1 cellular context compared by ENCODE assay signal in genomic region chr16:85821441-85821901, GRCh38.
A peak's percentile ranks its signal among the peaks of the same experiment; 100 is the strongest.
TF ChIP-seq lines count a peak whose summit lies in the region.

No MANE protein-coding gene starts in this region.

TF ChIP-seq in HepG2, 621 proteins besides CTCF, POLR2A, EP300 and RAD21 (continued from another document and continues in another):
- no peak; the same call in 1 of the 2 replicates for TF ChIP-seq THAP9 (CRISPR knock-in tag; IDR thresholded peaks at IDR 0.05; ENCODE audit: borderline replicate concordance)
- TF ChIP-seq ZNF343 (CRISPR knock-in tag; IDR thresholded peaks at IDR 0.05): no peak
- TF ChIP-seq, protein P1, sequence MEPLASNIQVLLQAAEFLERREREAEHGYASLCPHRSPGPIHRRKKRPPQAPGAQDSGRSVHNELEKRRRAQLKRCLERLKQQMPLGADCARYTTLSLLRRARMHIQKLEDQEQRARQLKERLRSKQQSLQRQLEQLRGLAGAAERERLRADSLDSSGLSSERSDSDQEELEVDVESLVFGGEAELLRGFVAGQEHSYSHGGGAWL (CRISPR knock-in tag; IDR thresholded peaks at IDR 0.05): no peak
- TF ChIP-seq MAFG (CRISPR knock-in tag; IDR thresholded peaks at IDR 0.05): no peak
- no peak for TF ChIP-seq ZNF883 (CRISPR knock-in tag; IDR thresholded peaks at IDR 0.05; ENCODE audit: not compliant biosample characterization)
- TF ChIP-seq, protein P2, sequence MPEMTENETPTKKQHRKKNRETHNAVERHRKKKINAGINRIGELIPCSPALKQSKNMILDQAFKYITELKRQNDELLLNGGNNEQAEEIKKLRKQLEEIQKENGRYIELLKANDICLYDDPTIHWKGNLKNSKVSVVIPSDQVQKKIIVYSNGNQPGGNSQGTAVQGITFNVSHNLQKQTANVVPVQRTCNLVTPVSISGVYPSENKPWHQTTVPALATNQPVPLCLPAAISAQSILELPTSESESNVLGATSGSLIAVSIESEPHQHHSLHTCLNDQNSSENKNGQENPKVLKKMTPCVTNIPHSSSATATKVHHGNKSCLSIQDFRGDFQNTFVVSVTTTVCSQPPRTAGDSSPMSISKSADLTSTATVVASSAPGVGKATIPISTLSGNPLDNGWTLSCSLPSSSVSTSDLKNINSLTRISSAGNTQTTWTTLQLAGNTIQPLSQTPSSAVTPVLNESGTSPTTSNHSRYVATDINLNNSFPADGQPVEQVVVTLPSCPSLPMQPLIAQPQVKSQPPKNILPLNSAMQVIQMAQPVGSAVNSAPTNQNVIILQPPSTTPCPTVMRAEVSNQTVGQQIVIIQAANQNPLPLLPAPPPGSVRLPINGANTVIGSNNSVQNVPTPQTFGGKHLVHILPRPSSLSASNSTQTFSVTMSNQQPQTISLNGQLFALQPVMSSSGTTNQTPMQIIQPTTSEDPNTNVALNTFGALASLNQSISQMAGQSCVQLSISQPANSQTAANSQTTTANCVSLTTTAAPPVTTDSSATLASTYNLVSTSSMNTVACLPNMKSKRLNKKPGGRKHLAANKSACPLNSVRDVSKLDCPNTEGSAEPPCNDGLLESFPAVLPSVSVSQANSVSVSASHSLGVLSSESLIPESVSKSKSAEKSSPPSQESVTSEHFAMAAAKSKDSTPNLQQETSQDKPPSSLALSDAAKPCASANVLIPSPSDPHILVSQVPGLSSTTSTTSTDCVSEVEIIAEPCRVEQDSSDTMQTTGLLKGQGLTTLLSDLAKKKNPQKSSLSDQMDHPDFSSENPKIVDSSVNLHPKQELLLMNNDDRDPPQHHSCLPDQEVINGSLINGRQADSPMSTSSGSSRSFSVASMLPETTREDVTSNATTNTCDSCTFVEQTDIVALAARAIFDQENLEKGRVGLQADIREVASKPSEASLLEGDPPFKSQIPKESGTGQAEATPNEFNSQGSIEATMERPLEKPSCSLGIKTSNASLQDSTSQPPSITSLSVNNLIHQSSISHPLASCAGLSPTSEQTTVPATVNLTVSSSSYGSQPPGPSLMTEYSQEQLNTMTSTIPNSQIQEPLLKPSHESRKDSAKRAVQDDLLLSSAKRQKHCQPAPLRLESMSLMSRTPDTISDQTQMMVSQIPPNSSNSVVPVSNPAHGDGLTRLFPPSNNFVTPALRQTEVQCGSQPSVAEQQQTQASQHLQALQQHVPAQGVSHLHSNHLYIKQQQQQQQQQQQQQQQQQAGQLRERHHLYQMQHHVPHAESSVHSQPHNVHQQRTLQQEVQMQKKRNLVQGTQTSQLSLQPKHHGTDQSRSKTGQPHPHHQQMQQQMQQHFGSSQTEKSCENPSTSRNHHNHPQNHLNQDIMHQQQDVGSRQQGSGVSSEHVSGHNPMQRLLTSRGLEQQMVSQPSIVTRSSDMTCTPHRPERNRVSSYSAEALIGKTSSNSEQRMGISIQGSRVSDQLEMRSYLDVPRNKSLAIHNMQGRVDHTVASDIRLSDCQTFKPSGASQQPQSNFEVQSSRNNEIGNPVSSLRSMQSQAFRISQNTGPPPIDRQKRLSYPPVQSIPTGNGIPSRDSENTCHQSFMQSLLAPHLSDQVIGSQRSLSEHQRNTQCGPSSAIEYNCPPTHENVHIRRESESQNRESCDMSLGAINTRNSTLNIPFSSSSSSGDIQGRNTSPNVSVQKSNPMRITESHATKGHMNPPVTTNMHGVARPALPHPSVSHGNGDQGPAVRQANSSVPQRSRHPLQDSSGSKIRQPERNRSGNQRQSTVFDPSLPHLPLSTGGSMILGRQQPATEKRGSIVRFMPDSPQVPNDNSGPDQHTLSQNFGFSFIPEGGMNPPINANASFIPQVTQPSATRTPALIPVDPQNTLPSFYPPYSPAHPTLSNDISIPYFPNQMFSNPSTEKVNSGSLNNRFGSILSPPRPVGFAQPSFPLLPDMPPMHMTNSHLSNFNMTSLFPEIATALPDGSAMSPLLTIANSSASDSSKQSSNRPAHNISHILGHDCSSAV (CRISPR knock-in tag; IDR thresholded peaks at IDR 0.05; ENCODE audit: borderline replicate concordance): no peak
- TF ChIP-seq KAT7 (CRISPR knock-in tag; IDR thresholded peaks at IDR 0.05; ENCODE audit: borderline replicate concordance): no peak
- no peak for TF ChIP-seq PAX8 (CRISPR knock-in tag; IDR thresholded peaks at IDR 0.05; ENCODE audit: borderline replicate concordance)
- TF ChIP-seq ZIK1 (CRISPR knock-in tag; IDR thresholded peaks at IDR 0.05; ENCODE audit: borderline replicate concordance, low read depth): no peak
- TF ChIP-seq KLF6 (CRISPR knock-in tag; IDR thresholded peaks at IDR 0.05): no peak; the same call in 1 of the 2 replicates
- peak; percentile 74; the same call in 1 of the 2 replicates for TF ChIP-seq ZNF614 (CRISPR knock-in tag; IDR thresholded peaks at IDR 0.05; ENCODE audit: borderline replicate concordance)
- TF ChIP-seq, protein P3, sequence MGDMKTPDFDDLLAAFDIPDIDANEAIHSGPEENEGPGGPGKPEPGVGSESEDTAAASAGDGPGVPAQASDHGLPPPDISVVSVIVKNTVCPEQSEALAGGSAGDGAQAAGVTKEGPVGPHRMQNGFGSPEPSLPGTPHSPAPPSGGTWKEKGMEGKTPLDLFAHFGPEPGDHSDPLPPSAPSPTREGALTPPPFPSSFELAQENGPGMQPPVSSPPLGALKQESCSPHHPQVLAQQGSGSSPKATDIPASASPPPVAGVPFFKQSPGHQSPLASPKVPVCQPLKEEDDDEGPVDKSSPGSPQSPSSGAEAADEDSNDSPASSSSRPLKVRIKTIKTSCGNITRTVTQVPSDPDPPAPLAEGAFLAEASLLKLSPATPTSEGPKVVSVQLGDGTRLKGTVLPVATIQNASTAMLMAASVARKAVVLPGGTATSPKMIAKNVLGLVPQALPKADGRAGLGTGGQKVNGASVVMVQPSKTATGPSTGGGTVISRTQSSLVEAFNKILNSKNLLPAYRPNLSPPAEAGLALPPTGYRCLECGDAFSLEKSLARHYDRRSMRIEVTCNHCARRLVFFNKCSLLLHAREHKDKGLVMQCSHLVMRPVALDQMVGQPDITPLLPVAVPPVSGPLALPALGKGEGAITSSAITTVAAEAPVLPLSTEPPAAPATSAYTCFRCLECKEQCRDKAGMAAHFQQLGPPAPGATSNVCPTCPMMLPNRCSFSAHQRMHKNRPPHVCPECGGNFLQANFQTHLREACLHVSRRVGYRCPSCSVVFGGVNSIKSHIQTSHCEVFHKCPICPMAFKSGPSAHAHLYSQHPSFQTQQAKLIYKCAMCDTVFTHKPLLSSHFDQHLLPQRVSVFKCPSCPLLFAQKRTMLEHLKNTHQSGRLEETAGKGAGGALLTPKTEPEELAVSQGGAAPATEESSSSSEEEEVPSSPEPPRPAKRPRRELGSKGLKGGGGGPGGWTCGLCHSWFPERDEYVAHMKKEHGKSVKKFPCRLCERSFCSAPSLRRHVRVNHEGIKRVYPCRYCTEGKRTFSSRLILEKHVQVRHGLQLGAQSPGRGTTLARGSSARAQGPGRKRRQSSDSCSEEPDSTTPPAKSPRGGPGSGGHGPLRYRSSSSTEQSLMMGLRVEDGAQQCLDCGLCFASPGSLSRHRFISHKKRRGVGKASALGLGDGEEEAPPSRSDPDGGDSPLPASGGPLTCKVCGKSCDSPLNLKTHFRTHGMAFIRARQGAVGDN (CRISPR knock-in tag; IDR thresholded peaks at IDR 0.05): peak; percentile 46; the same call in 1 of the 2 replicates
- TF ChIP-seq HCFC1 (IDR thresholded peaks at IDR 0.05; ENCODE audit: low read depth, low read length): no peak
- no peak for TF ChIP-seq ZKSCAN5 (CRISPR knock-in tag; IDR thresholded peaks at IDR 0.05)
- TF ChIP-seq SIN3A (IDR thresholded peaks at IDR 0.05; ENCODE audit: borderline replicate concordance, low read depth, low read length): no peak
- TF ChIP-seq ZFAT (CRISPR knock-in tag; conservative IDR thresholded peaks at IDR 0.05): no peak
- TF ChIP-seq, protein P4, sequence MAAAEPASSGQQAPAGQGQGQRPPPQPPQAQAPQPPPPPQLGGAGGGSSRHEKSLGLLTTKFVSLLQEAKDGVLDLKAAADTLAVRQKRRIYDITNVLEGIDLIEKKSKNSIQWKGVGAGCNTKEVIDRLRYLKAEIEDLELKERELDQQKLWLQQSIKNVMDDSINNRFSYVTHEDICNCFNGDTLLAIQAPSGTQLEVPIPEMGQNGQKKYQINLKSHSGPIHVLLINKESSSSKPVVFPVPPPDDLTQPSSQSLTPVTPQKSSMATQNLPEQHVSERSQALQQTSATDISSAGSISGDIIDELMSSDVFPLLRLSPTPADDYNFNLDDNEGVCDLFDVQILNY (CRISPR knock-in tag; conservative IDR thresholded peaks at IDR 0.05): no peak; the same call in 1 of the 2 replicates
- no peak for TF ChIP-seq USF2 (IDR thresholded peaks at IDR 0.05; ENCODE audit: low read depth, low read length)
- no peak for TF ChIP-seq USF2 (CRISPR knock-in tag; IDR thresholded peaks at IDR 0.05; ENCODE audit: borderline replicate concordance)
- no peak for TF ChIP-seq ZSCAN30 (CRISPR knock-in tag; IDR thresholded peaks at IDR 0.05)
- no peak for TF ChIP-seq ZFYVE20 (CRISPR knock-in tag; IDR thresholded peaks at IDR 0.05; ENCODE audit: borderline replicate concordance, low read depth)
- TF ChIP-seq TRIM24 (CRISPR knock-in tag; IDR thresholded peaks at IDR 0.05): no peak
- TF ChIP-seq, protein P5, sequence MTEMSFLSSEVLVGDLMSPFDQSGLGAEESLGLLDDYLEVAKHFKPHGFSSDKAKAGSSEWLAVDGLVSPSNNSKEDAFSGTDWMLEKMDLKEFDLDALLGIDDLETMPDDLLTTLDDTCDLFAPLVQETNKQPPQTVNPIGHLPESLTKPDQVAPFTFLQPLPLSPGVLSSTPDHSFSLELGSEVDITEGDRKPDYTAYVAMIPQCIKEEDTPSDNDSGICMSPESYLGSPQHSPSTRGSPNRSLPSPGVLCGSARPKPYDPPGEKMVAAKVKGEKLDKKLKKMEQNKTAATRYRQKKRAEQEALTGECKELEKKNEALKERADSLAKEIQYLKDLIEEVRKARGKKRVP (CRISPR knock-in tag; IDR thresholded peaks at IDR 0.05): no peak
- TF ChIP-seq MEIS2 (CRISPR knock-in tag; IDR thresholded peaks at IDR 0.05): no peak
- TF ChIP-seq NAIF1 (CRISPR knock-in tag; IDR thresholded peaks at IDR 0.05; ENCODE audit: borderline replicate concordance): no peak
- no peak for TF ChIP-seq RBM39 (IDR thresholded peaks at IDR 0.05; ENCODE audit: low read depth, low read length, poor library complexity, severe bottlenecking)
- TF ChIP-seq HDAC6 (IDR thresholded peaks at IDR 0.05; ENCODE audit: low read depth, low read length): no peak
- no peak for TF ChIP-seq MED13 (CRISPR knock-in tag; IDR thresholded peaks at IDR 0.05)
- no peak for TF ChIP-seq ZNF7 (CRISPR knock-in tag; IDR thresholded peaks at IDR 0.05)
- TF ChIP-seq, protein P6, sequence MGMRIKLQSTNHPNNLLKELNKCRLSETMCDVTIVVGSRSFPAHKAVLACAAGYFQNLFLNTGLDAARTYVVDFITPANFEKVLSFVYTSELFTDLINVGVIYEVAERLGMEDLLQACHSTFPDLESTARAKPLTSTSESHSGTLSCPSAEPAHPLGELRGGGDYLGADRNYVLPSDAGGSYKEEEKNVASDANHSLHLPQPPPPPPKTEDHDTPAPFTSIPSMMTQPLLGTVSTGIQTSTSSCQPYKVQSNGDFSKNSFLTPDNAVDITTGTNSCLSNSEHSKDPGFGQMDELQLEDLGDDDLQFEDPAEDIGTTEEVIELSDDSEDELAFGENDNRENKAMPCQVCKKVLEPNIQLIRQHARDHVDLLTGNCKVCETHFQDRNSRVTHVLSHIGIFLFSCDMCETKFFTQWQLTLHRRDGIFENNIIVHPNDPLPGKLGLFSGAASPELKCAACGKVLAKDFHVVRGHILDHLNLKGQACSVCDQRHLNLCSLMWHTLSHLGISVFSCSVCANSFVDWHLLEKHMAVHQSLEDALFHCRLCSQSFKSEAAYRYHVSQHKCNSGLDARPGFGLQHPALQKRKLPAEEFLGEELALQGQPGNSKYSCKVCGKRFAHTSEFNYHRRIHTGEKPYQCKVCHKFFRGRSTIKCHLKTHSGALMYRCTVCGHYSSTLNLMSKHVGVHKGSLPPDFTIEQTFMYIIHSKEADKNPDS (CRISPR knock-in tag; IDR thresholded peaks at IDR 0.05): no peak
- TF ChIP-seq ZNF251 (CRISPR knock-in tag; IDR thresholded peaks at IDR 0.05): no peak
